Comparison of ENCODE assay signal across 8 cellular contexts in genomic region chr19:53131732-53132131, GRCh38. TPM values are rescaled to one million over a fixed set of nuclear protein-coding genes. Genes with fewer than 3 reads are reported as not detected.
A peak's percentile ranks its signal among the peaks of the same experiment; 100 is the strongest.
DNase-seq lines count a peak whose midpoint lies in the region; ATAC-seq, FAIRE-seq and TF ChIP-seq lines count a peak whose summit lies in the region.

No MANE protein-coding gene starts in this region.

- H3K36me3 Mint-ChIP-seq in stimulated activated naive B cell treated with anti-CD40 and anti-IgM and Interleukin-4, amounts not matched to agents 10 μg/mL and 1 μg/mL and 100 μg/mL, for 72 hours, result peaks cover 16 to 30% of the 10 kb centered on the region in 2 donors

- H3K4me1 Mint-ChIP-seq in stimulated activated naive B cell treated with anti-CD40 and anti-IgM and Interleukin-4, amounts not matched to agents 10 μg/mL and 1 μg/mL and 100 μg/mL, for 72 hours, result peaks cover 15 to 27% of the 10 kb centered on the region in 2 donors

- H3K27ac ChIP-seq in HUES6 (ENCODE audit: low read depth, low read length) (no peak overlapping the region), keratinocyte (ENCODE audit: control insufficient read depth, insufficient read depth, low read length) (no peak overlapping the region)

- H3K9me1 ChIP-seq in keratinocyte (ENCODE audit: control insufficient read depth, extremely low read depth, insufficient read depth, low read length), result no peaks in the 10 kb centered on the region

- no peak overlapping the region for H3K9ac ChIP-seq in HUES6 (ENCODE audit: low read length)
- H3K9ac ChIP-seq in adipocyte (ENCODE audit: low read length), result peak overlapping the region; percentile 77
- H3K9ac ChIP-seq in keratinocyte (ENCODE audit: control insufficient read depth, extremely low read depth, insufficient read depth, low read length), result peak overlapping the region; percentile 60

- H3K9me3 ChIP-seq in HUES6 (ENCODE audit: control insufficient read depth, insufficient read depth, low read depth, low read length), result no peaks in the 10 kb centered on the region
- no peaks in the 10 kb centered on the region for H3K9me3 ChIP-seq in adipocyte (ENCODE audit: control insufficient read depth, low read length)
- no peaks in the 10 kb centered on the region for H3K9me3 ChIP-seq in keratinocyte (ENCODE audit: control insufficient read depth, low read depth, low read length)
- 0 out of 2 replicates have a peak, but pooled peaks cover 3% of the 10 kb centered on the region for H3K9me3 ChIP-seq in MG63

- peaks cover 2% of the 10 kb centered on the region for H3K79me2 ChIP-seq in keratinocyte (ENCODE audit: control insufficient read depth, insufficient read depth, low read length)

- peak; percentile 5 to 18 for ATAC-seq in stimulated activated naive B cell treated with anti-CD40 and anti-IgM and Interleukin-4, amounts not matched to agents 10 μg/mL and 1 μg/mL and 100 μg/mL, for 72 hours (replicated peaks)
- ATAC-seq in GM21576 (IDR thresholded peaks at IDR 0.05; ENCODE audit: unreplicated experiment) (no peak), GM18907 (IDR thresholded peaks at IDR 0.05; ENCODE audit: unreplicated experiment) (no peak)

- dilution Hi-C loops in keratinocyte (cut with MboI; ENCODE audit: extremely low pct_ligation_motif_present, low sequenced_read_pairs), result no loop called here

- H3K4me1 ChIP-seq in HUES6 (ENCODE audit: control insufficient read depth, insufficient read depth, low read length) (peaks cover 10% of the 10 kb centered on the region), adipocyte (ENCODE audit: control insufficient read depth, insufficient read depth, low read length) (peaks cover 11% of the 10 kb centered on the region), keratinocyte (ENCODE audit: control insufficient read depth, extremely low read depth, insufficient read depth, low read length) (no peaks in the 10 kb centered on the region)

- peak overlapping the region; percentile 85 to 88 for H3K4me3 Mint-ChIP-seq in stimulated activated naive B cell treated with anti-CD40 and anti-IgM and Interleukin-4, amounts not matched to agents 10 μg/mL and 1 μg/mL and 100 μg/mL, for 72 hours

- peaks cover 6% of the 10 kb centered on the region for H3K27me3 ChIP-seq in HUES6 (ENCODE audit: control insufficient read depth, insufficient read depth, low read length)
- no peaks in the 10 kb centered on the region for H3K27me3 ChIP-seq in adipocyte (replicated peaks; ENCODE audit: control insufficient read depth, insufficient read depth, low read length)
- no peaks in the 10 kb centered on the region for H3K27me3 ChIP-seq in keratinocyte (ENCODE audit: control insufficient read depth, extremely low read depth, insufficient read depth, low read length)
- H3K27me3 ChIP-seq in MG63, result no peaks in the 10 kb centered on the region

- H3K27ac Mint-ChIP-seq in stimulated activated naive B cell treated with anti-CD40 and anti-IgM and Interleukin-4, amounts not matched to agents 10 μg/mL and 1 μg/mL and 100 μg/mL, for 72 hours, result peak overlapping the region; percentile 79

- H3K9me3 Mint-ChIP-seq in stimulated activated naive B cell treated with anti-CD40 and anti-IgM and Interleukin-4, amounts not matched to agents 10 μg/mL and 1 μg/mL and 100 μg/mL, for 72 hours, result peaks cover 5 to 11% of the 10 kb centered on the region in 2 donors

- H2AFZ ChIP-seq in keratinocyte (ENCODE audit: control insufficient read depth, low read length), result no peak overlapping the region

- H4K20me1 ChIP-seq in keratinocyte (ENCODE audit: control insufficient read depth, extremely low read depth, insufficient read depth, low read length), result no peaks in the 10 kb centered on the region

- H3K4me3 ChIP-seq in HUES6 (ENCODE audit: low read depth, low read length) (peak overlapping the region; percentile 80), adipocyte (ENCODE audit: low read length) (peak overlapping the region; percentile 82), keratinocyte (ENCODE audit: control insufficient read depth in 2 of 3, extremely low read depth in 1 of 3, insufficient read depth in 2 of 3, low read depth in 1 of 3, low read length in 3 of 3) (peak overlapping the region; percentile 53 to 74 (median 72)), MG63 (no peak overlapping the region)

- peak overlapping the region; percentile 83 for H3K4me2 ChIP-seq in keratinocyte (ENCODE audit: control insufficient read depth, extremely low read depth, insufficient read depth, low read depth, low read length)

- DNase-seq in adipocyte (ENCODE audit: low read depth) (no peak), keratinocyte (ENCODE audit: low read depth, low spot score) (no peak), NCI-H2171 (lab: John Stamatoyannopoulos, UW) (no peak), MG63 (no peak)
- DNase-seq in stimulated activated naive B cell treated with anti-CD40 and anti-IgM and Interleukin-4, amounts not matched to agents 10 μg/mL and 1 μg/mL and 100 μg/mL, for 72 hours, result no peak

- H3K36me3 ChIP-seq in HUES6 (ENCODE audit: control insufficient read depth, insufficient read depth, low read length), result no peaks in the 10 kb centered on the region
- no peaks in the 10 kb centered on the region for H3K36me3 ChIP-seq in adipocyte (ENCODE audit: control insufficient read depth, insufficient read depth, low read length, severe bottlenecking)
- no peaks in the 10 kb centered on the region for H3K36me3 ChIP-seq in keratinocyte (ENCODE audit: control insufficient read depth in 2 of 2, extremely low read depth in 1 of 2, insufficient read depth in 2 of 2, low read length in 2 of 2)
- H3K36me3 ChIP-seq in MG63, result no peaks in the 10 kb centered on the region

- H3K27me3 Mint-ChIP-seq in stimulated activated naive B cell treated with anti-CD40 and anti-IgM and Interleukin-4, amounts not matched to agents 10 μg/mL and 1 μg/mL and 100 μg/mL, for 72 hours, result peaks cover 0 to 9% of the 10 kb centered on the region in 2 donors

- FAIRE-seq in keratinocyte (lab: Jason Lieb, UNC), result no peak

- TF ChIP-seq CTCF in keratinocyte (optimal IDR thresholded peaks at IDR 0.05 in 1 of 3, IDR thresholded peaks at IDR 0.05 in 1 of 3, conservative IDR thresholded peaks at IDR 0.05 in 1 of 3; ENCODE audit: extremely low read depth in 1 of 3, insufficient read depth in 2 of 3, low read length in 3 of 3), result no peak

RNA-seq across cellular contexts. Expression of gene ZNF415, which starts 1.0 kb away (rescaled TPM):
- polyA plus RNA-seq in keratinocyte, result 4.2 to 7.5 TPM (median 5.2 TPM) in 3 replicates
- polyA plus RNA-seq in keratinocyte (2011; ENCODE audit: low read depth), result 10.1 TPM
- polyA plus RNA-seq in keratinocyte (2011; cell fraction: cytosol; rRNA removed), result 6.6 and 9.7 TPM in 2 replicates
- 7.9 and 9.3 TPM in 2 replicates for polyA plus RNA-seq in keratinocyte (2011; cell fraction: nucleus; rRNA removed)
- polyA plus RNA-seq in keratinocyte (2012; ENCODE audit: low replicate concordance), result 3.4 and 5.8 TPM in 2 replicates
- 2.5 to 6.0 TPM (median 5.1 TPM) in 3 replicates for polyA minus RNA-seq in keratinocyte
- 3.6 TPM for polyA minus RNA-seq in keratinocyte (2011; cell fraction: cytosol; rRNA and poly(A)+ RNA removed)
- 3.4 and 4.8 TPM in 2 replicates for polyA minus RNA-seq in keratinocyte (2011; cell fraction: nucleus; rRNA and poly(A)+ RNA removed)
- total RNA-seq in MG63 (2014; rRNA removed; shearing (Covaris generic); ENCODE audit: low replicate concordance), result not detected in 2 replicates

RNA-seq across cellular contexts. Expression of gene ZNF347, which starts 27.1 kb away (rescaled TPM):
- 3.3 to 4.6 TPM (median 3.8 TPM) in 3 replicates for polyA plus RNA-seq in keratinocyte
- 1.4 TPM for polyA plus RNA-seq in keratinocyte (2011; ENCODE audit: low read depth)
- 1.5 and 3.5 TPM in 2 replicates for polyA plus RNA-seq in keratinocyte (2011; cell fraction: cytosol; rRNA removed)
- 6.6 and 7.3 TPM in 2 replicates for polyA plus RNA-seq in keratinocyte (2011; cell fraction: nucleus; rRNA removed)
- 1.7 and 2.7 TPM in 2 replicates for polyA plus RNA-seq in keratinocyte (2012; ENCODE audit: low replicate concordance)
- polyA minus RNA-seq in keratinocyte, result 4.5 to 9.5 TPM (median 5.2 TPM) in 3 replicates
- polyA minus RNA-seq in keratinocyte (2011; cell fraction: cytosol; rRNA and poly(A)+ RNA removed), result 2.3 TPM
- 4.5 and 13.1 TPM in 2 replicates for polyA minus RNA-seq in keratinocyte (2011; cell fraction: nucleus; rRNA and poly(A)+ RNA removed)
- 0.69 and 1.5 TPM in 2 replicates for total RNA-seq in MG63 (2014; rRNA removed; shearing (Covaris generic); ENCODE audit: low replicate concordance)

RNA-seq across cellular contexts. Expression of gene ZNF160, which starts 28.5 kb away (rescaled TPM):
- polyA plus RNA-seq in keratinocyte, result 10.2 to 14.4 TPM (median 12.6 TPM) in 3 replicates
- polyA plus RNA-seq in keratinocyte (2011; ENCODE audit: low read depth), result 15.8 TPM
- 5.7 and 9.7 TPM in 2 replicates for polyA plus RNA-seq in keratinocyte (2011; cell fraction: cytosol; rRNA removed)
- 43.1 and 47.8 TPM in 2 replicates for polyA plus RNA-seq in keratinocyte (2011; cell fraction: nucleus; rRNA removed)
- 8.7 and 12.8 TPM in 2 replicates for polyA plus RNA-seq in keratinocyte (2012; ENCODE audit: low replicate concordance)
- 13.7 to 30.8 TPM (median 20.2 TPM) in 3 replicates for polyA minus RNA-seq in keratinocyte
- polyA minus RNA-seq in keratinocyte (2011; cell fraction: cytosol; rRNA and poly(A)+ RNA removed), result 13.8 TPM
- 28.4 and 46.3 TPM in 2 replicates for polyA minus RNA-seq in keratinocyte (2011; cell fraction: nucleus; rRNA and poly(A)+ RNA removed)
- total RNA-seq in MG63 (2014; rRNA removed; shearing (Covaris generic); ENCODE audit: low replicate concordance), result 6.4 and 9.8 TPM in 2 replicates

Comparison
In these comparisons a context has a peak if more than half of its experiments do, and no peak if none do; other contexts are left out.
1. ATAC-seq: peak in stimulated activated naive B cell treated with anti-CD40 and anti-IgM and Interleukin-4, amounts not matched to agents 10 μg/mL and 1 μg/mL and 100 μg/mL, for 72 hours (2 of 2); none in GM21576 (single experiment) and GM18907 (single experiment).